ENCODE assay signal across 18 cellular contexts in genomic region chr2:2872713-2873449, GRCh38.
"Had no signal": no experiment of that assay in that cellular context is flagged by ENCODE, and none has a peak within 500 bp of the region (broad histone marks: within the 10 kb centered on the region; RNA-seq: fewer than 3 reads in every experiment).

No MANE protein-coding gene starts in this region.

- H3K9me3 Mint-ChIP-seq: activated T-cell treated with anti-CD3 and anti-CD28 coated beads, Interleukin-2, amount 50 U/mL, for 4 hours had no signal

- H3K27ac ChIP-seq: coronary artery, heart left ventricle, right lobe of liver, skin epidermis, stomach, suprapubic skin, tibial nerve, VCaP had no signal

- DNase-seq: activated CD4-positive, alpha-beta T cell treated with anti-CD3 and anti-CD28 coated beads, Interleukin-2, amount 50 U/mL, for 1 hour; activated CD8-positive, alpha-beta memory T cell treated with anti-CD3 and anti-CD28 coated beads for 24 hours; activated CD8-positive, alpha-beta memory T cell treated with anti-CD3 and anti-CD28 coated beads, Interleukin-2, amount 50 U/mL, for 4 hours; activated effector memory CD4-positive, alpha-beta T cell treated with anti-CD3 and anti-CD28 coated beads, Interleukin-2, amount 50 U/mL, for 16 hours; activated T-cell treated with anti-CD3 and anti-CD28 coated beads, Interleukin-2, amount 50 U/mL, for 4 hours; amniotic stem cell; cerebellar nuclear complex; heart left ventricle; mesenchymal stem cell; right lobe of liver; stimulated activated CD4-positive, alpha-beta T cell treated with anti-CD3 and anti-CD28 coated beads, Interleukin-1b, Interleukin-23, amount 100 ng/mL, for 48 hours; stomach had no signal

- H3K27ac Mint-ChIP-seq: activated naive CD8-positive, alpha-beta T cell had no signal

- H3K27me3 ChIP-seq: right lobe of liver, suprapubic skin, tibial nerve had no signal

- H3K4me1 ChIP-seq: heart left ventricle, right lobe of liver, stomach, suprapubic skin, tibial nerve had no signal

- H3K36me3 ChIP-seq: heart left ventricle, right lobe of liver, stomach, suprapubic skin, tibial nerve had no signal

- H3K9me3 ChIP-seq: right lobe of liver, suprapubic skin had no signal

- H3K4me3 ChIP-seq: coronary artery, heart left ventricle, right lobe of liver, skin epidermis, stomach, suprapubic skin, tibial nerve had no signal

- H3K36me3 Mint-ChIP-seq: activated naive CD8-positive, alpha-beta T cell had no signal

- H3K27me3 Mint-ChIP-seq: activated naive CD8-positive, alpha-beta T cell had no signal

- H3K4me3 Mint-ChIP-seq: activated naive CD8-positive, alpha-beta T cell; activated T-cell treated with anti-CD3 and anti-CD28 coated beads, Interleukin-2, amount 50 U/mL, for 4 hours had no signal
